Comparison of ENCODE assay signal across 1 cellular context in the genomic region with DNA sequence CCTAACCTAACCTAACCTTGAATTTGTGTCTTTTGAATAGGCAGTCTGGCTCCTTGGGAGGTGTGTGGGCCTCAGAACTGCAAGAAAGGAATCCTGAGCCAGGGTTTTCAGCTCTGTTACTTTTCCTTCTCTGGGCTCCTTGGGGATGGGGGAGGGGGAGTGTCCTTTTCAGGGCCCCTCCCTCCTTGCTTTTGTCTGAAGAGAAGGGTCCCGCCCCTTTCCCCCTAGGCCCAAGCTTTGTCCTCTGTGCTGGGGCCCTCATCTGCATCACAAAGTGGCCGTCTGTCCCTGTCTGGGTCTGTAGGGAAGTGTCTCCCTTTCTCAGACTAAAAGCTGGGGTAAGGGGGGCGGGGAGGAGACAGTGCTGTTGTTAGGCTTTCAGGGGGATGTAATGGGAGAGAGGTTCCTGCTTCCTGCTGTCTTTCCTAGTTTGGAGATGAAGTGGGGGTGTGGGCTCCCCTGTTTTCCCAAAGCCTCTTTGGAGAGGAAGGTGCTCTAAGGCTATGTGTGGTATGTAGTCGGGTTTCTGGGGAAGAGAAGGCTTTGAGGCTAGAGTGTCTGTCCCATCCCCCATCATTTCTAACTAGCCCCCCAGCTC.
TF ChIP-seq lines count a peak whose summit lies in the region.

No MANE protein-coding gene starts in this region.

TF ChIP-seq in H1, 55 proteins besides CTCF, POLR2A, EP300 and RAD21:
- TF ChIP-seq, protein P1, sequence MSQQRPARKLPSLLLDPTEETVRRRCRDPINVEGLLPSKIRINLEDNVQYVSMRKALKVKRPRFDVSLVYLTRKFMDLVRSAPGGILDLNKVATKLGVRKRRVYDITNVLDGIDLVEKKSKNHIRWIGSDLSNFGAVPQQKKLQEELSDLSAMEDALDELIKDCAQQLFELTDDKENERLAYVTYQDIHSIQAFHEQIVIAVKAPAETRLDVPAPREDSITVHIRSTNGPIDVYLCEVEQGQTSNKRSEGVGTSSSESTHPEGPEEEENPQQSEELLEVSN (IDR thresholded peaks at IDR 0.05) = no peak
- TF ChIP-seq NANOG (IDR thresholded peaks at IDR 0.05; ENCODE audit: insufficient read depth, low read depth, low read length, poor library complexity, severe bottlenecking) (no peak), GABPA (IDR thresholded peaks at IDR 0.05; ENCODE audit: borderline replicate concordance, insufficient read depth, low read length) (no peak), NRF1 (IDR thresholded peaks at IDR 0.05; ENCODE audit: low read depth, low read length) (no peak), TEAD4 (IDR thresholded peaks at IDR 0.05; ENCODE audit: low read depth, low read length) (no peak), TAF7 (optimal IDR thresholded peaks at IDR 0.05; ENCODE audit: borderline replicate concordance, low read depth, low read length) (no peak), SP1 (IDR thresholded peaks at IDR 0.05; ENCODE audit: low read depth, low read length) (peak; percentile 89), CREB1 (IDR thresholded peaks at IDR 0.05) (no peak), TBP (IDR thresholded peaks at IDR 0.05; ENCODE audit: low read depth, low read length) (no peak), SIN3A (conservative IDR thresholded peaks at IDR 0.05 in 1 of 2, IDR thresholded peaks at IDR 0.05 in 1 of 2; ENCODE audit: low read depth in 1 of 2, low read length in 2 of 2) (no peak; a peak in 1 of 4 replicates), SAP30 (IDR thresholded peaks at IDR 0.05; ENCODE audit: insufficient read depth, insufficient replicate concordance, low read length) (no peak), SIX5 (IDR thresholded peaks at IDR 0.05; ENCODE audit: low read depth, low read length) (no peak), KDM1A (IDR thresholded peaks at IDR 0.05; ENCODE audit: borderline replicate concordance, low read length) (peak; percentile 52; the same call in 1 of the 2 replicates), RBBP5 (IDR thresholded peaks at IDR 0.05; ENCODE audit: borderline replicate concordance, low read depth, low read length) (peak; percentile 79), POU5F1 (IDR thresholded peaks at IDR 0.05; ENCODE audit: low read depth, low read length) (peak; percentile 94), RXRA (IDR thresholded peaks at IDR 0.05; ENCODE audit: insufficient read depth, low read depth, low read length) (peak; percentile 75; the same call in 1 of the 2 replicates), GTF2F1 (IDR thresholded peaks at IDR 0.05; ENCODE audit: borderline replicate concordance, low read depth, low read length) (no peak), ASH2L (IDR thresholded peaks at IDR 0.05; ENCODE audit: low read length) (peak; percentile 80), CHD2 (IDR thresholded peaks at IDR 0.05; ENCODE audit: low read length) (no peak), ZNF274 (IDR thresholded peaks at IDR 0.05; ENCODE audit: borderline replicate concordance, extremely low read depth, low read length) (no peak)
TF ChIP-seq in H1: peak in this region for 6.
